In genomic region chr3:169618894-169619792, GRCh38 we compare ENCODE assay signal across 16 cellular contexts. TPM values are rescaled to one million over a fixed set of nuclear protein-coding genes. Genes with fewer than 3 reads are reported as not detected.
DNase-seq lines count a peak whose midpoint lies in the region; ATAC-seq and TF ChIP-seq lines count a peak whose summit lies in the region.
"Had no signal": no experiment of that assay in that cellular context is flagged by ENCODE, and none has a peak within 500 bp of the region (broad histone marks: within the 10 kb centered on the region; RNA-seq: fewer than 3 reads in every experiment).

No MANE protein-coding gene starts in this region.

- TF ChIP-seq POLR2A in IMR-90 (IDR thresholded peaks at IDR 0.05; ENCODE audit: low read depth, low read length): no peak
- no peak for TF ChIP-seq POLR2A in gastrocnemius medialis (IDR thresholded peaks at IDR 0.05)

- H2AK9ac ChIP-seq in IMR-90 (replicated peaks; ENCODE audit: low read depth, low read length, poor library complexity): peak overlapping the region; percentile 13

- H4K5ac ChIP-seq in IMR-90 (ENCODE audit: low read depth, low read length): no peak overlapping the region

- H3K18ac ChIP-seq in IMR-90 (ENCODE audit: low read depth, low read length): no peak overlapping the region

- no peak for TF ChIP-seq RAD21 in IMR-90 (IDR thresholded peaks at IDR 0.05; ENCODE audit: low read length)

- no peak overlapping the region for H3K14ac ChIP-seq in IMR-90 (replicated peaks; ENCODE audit: low read depth, low read length)

- H3K4me3 ChIP-seq in IMR-90 (ENCODE audit: insufficient read depth, low read depth, low read length) (no peak overlapping the region), gastrocnemius medialis (no peak overlapping the region)
- H3K4me3 ChIP-seq: dorsolateral prefrontal cortex had no signal

- H2AK5ac ChIP-seq in IMR-90 (ENCODE audit: low read depth, low read length): no peak overlapping the region

- no peak overlapping the region for H4K91ac ChIP-seq in IMR-90 (ENCODE audit: insufficient read depth, low read depth, low read length)

- dilution Hi-C loops in IMR-90 (cut with HindIII; ENCODE audit: low sequenced_read_pairs, unreplicated experiment): no loop called here

- in situ Hi-C loops in IMR-90 (cut with MboI; ENCODE audit: low sequenced_read_pairs): no loop called here
- in situ Hi-C loops in gastrocnemius medialis (cut with MboI; ENCODE audit: low sequenced_read_pairs in 4 of 4): no loop called here

- H3K9me1 ChIP-seq in IMR-90 (ENCODE audit: insufficient read depth, low read length): no peaks in the 10 kb centered on the region

- H2BK120ac ChIP-seq in IMR-90 (ENCODE audit: low read depth, low read length): no peak overlapping the region

- BruUV-seq in IMR-90 (replicated peaks; lab: Mats Ljungman, UMichigan): no TSS peak

- H3K4me2 ChIP-seq in IMR-90 (ENCODE audit: low read depth, low read length): no peak overlapping the region

- no peak overlapping the region for H3K56ac ChIP-seq in IMR-90 (ENCODE audit: extremely low read depth, insufficient read depth, low read length)

- no peak overlapping the region for H2AFZ ChIP-seq in IMR-90 (replicated peaks; ENCODE audit: low read length, poor library complexity)

- no peak overlapping the region for H3K4ac ChIP-seq in IMR-90 (ENCODE audit: low read depth, low read length)

- no peaks in the 10 kb centered on the region for H4K20me1 ChIP-seq in IMR-90 (ENCODE audit: insufficient read depth, low read length)

- H3K4me1 ChIP-seq in IMR-90 (ENCODE audit: control insufficient read depth, insufficient read depth, low read length) (no peaks in the 10 kb centered on the region), foreskin keratinocyte (no peaks in the 10 kb centered on the region), gastrocnemius medialis (no peaks in the 10 kb centered on the region)

- no peaks in the 10 kb centered on the region for H3K79me1 ChIP-seq in IMR-90 (ENCODE audit: low read depth in 1 of 2, low read length in 2 of 2)

- H3K36me3 ChIP-seq in IMR-90 (ENCODE audit: control insufficient read depth, insufficient read depth, low read length) (no peaks in the 10 kb centered on the region), gastrocnemius medialis (no peaks in the 10 kb centered on the region)

- H2BK15ac ChIP-seq in IMR-90 (ENCODE audit: low read depth, low read length): no peak overlapping the region

- POLR2A ChIA-PET in IMR-90 (lab: Charles Lee; ENCODE audit: unreplicated experiment): no interaction called here

- TF ChIP-seq CTCF in IMR-90 (conservative IDR thresholded peaks at IDR 0.05; ENCODE audit: low read depth, low read length): no peak
- TF ChIP-seq CTCF in foreskin keratinocyte (conservative IDR thresholded peaks at IDR 0.05): no peak
- no peak for TF ChIP-seq CTCF in gastrocnemius medialis (IDR thresholded peaks at IDR 0.05 in 4 of 5, conservative IDR thresholded peaks at IDR 0.05 in 1 of 5)

- no peak overlapping the region for H2BK20ac ChIP-seq in IMR-90 (ENCODE audit: low read depth, low read length)

- H4K8ac ChIP-seq in IMR-90 (ENCODE audit: low read depth in 2 of 2, low read length in 2 of 2): no peak overlapping the region

- H3K27ac ChIP-seq in IMR-90 (ENCODE audit: insufficient read depth, low read length): no peak overlapping the region
- H3K27ac ChIP-seq in foreskin keratinocyte: no peak overlapping the region
- peak overlapping the region; percentile 64 to 74 (median 70) for H3K27ac ChIP-seq in gastrocnemius medialis

- H3K27me3 ChIP-seq in IMR-90 (ENCODE audit: control insufficient read depth, insufficient read depth, low read length) (no peaks in the 10 kb centered on the region), foreskin keratinocyte (peaks cover 6% of the 10 kb centered on the region), gastrocnemius medialis (no peaks in the 10 kb centered on the region)

- ATAC-seq in IMR-90 (ENCODE audit: low read depth): no peak
- ATAC-seq in foreskin keratinocyte: peak; percentile 40
- no peak for ATAC-seq in gastrocnemius medialis
- ATAC-seq in GM18861 (IDR thresholded peaks at IDR 0.05; ENCODE audit: unreplicated experiment): no peak
- ATAC-seq: stimulated activated effector memory CD8-positive, alpha-beta T cell treated with anti-CD3 and anti-CD28 coated beads, Interleukin-12 subunit alpha, Interleukin-12 subunit beta, amount 100 ng/mL, for 72 hours had no signal

- WGBS in IMR-90 (ENCODE audit: extremely low coverage in 2 of 2, insufficient read length in 1 of 2), 2 experiments: 59% methylated on average over 4 of the region's 14 CpGs; no CpG with 5 or more reads in 1 of the 2 experiments

- DNase-seq in IMR-90 (no peak), NCI-H510A treated with DMSO at 0.1 percent for 48 hours (lab: John Stamatoyannopoulos, UW) (peak; percentile 68), foreskin keratinocyte (peak in 1 of 2 donors; percentile 20), gastrocnemius medialis (no peak), GF-D8 (lab: John Stamatoyannopoulos, UW) (no peak), NCI-H1694 (lab: John Stamatoyannopoulos, UW) (no peak), NOMO-1 treated with DMSO at 0.1 percent for 48 hours (lab: John Stamatoyannopoulos, UW; ENCODE audit: unreplicated experiment) (no peak)
- DNase-seq: activated CD4-positive, alpha-beta T cell treated with anti-CD3 and anti-CD28 coated beads, Interleukin-2, amount 50 U/mL, for 4 hours; DMS79 treated with DMSO at 0.1 percent for 48 hours; dorsolateral prefrontal cortex; immature natural killer cell; MM.1S; Right ventricle myocardium superior; stimulated activated CD4-positive, alpha-beta T cell treated with anti-CD3 and anti-CD28 coated beads, Interleukin-4, amount 100 ng/mL, for 4 hours had no signal

- no peaks in the 10 kb centered on the region for H3K9me3 ChIP-seq in IMR-90 (ENCODE audit: control insufficient read depth, insufficient read depth, low read length)
- no peaks in the 10 kb centered on the region for H3K9me3 ChIP-seq in gastrocnemius medialis

- intact Hi-C loops in IMR-90 (cut with micrococcal nuclease) (no loop called here), gastrocnemius medialis (cut with DNase I; ENCODE audit: low total_unique reads) (loop anchor here (5.0 kb wide), 1 partner anchor 83 kb away; no protein-coding TSS in a partner anchor)

- H3K9ac ChIP-seq in IMR-90 (ENCODE audit: low read depth, low read length): no peak overlapping the region

- CTCF ChIA-PET in IMR-90 (lab: Yijun Ruan, JAX): no interaction called here

- no peak overlapping the region for H3K23ac ChIP-seq in IMR-90 (ENCODE audit: low read depth, low read length)

- H2BK5ac ChIP-seq in IMR-90 (ENCODE audit: low read depth, low read length, poor library complexity, severe bottlenecking): no peak overlapping the region

TF ChIP-seq in IMR-90, 13 proteins besides CTCF, POLR2A, EP300 and RAD21:
- TF ChIP-seq MXI1 (IDR thresholded peaks at IDR 0.05; ENCODE audit: borderline replicate concordance, low read depth, low read length) (no peak), RCOR1 (IDR thresholded peaks at IDR 0.05; ENCODE audit: insufficient replicate concordance, low read length) (no peak), MAFK (IDR thresholded peaks at IDR 0.05; ENCODE audit: low read depth, low read length) (no peak)

RNA-seq across cellular contexts. Expression of gene MECOM, which starts 44.4 kb away (rescaled TPM):
- total RNA-seq in IMR-90 (2012; rRNA removed) (25.8 and 29.0 TPM in 2 replicates), foreskin keratinocyte (2.2 and 4.0 TPM in 2 replicates), gastrocnemius medialis (1 to 10 TPM; 4.4 to 6.7 (median 4.9) TPM)
- polyA plus RNA-seq in IMR-90 (2012; rRNA removed) (7.1 and 7.8 TPM in 2 replicates), foreskin keratinocyte (0.37 and 0.76 TPM in 2 replicates)
- polyA plus RNA-seq in IMR-90 (2012; cell fraction: cytosol; rRNA removed): 2.3 and 2.4 TPM in 2 replicates
- 4.1 and 12.8 TPM in 2 replicates for polyA plus RNA-seq in IMR-90 (2012; cell fraction: nucleus; rRNA removed; ENCODE audit: low replicate concordance)
- polyA plus RNA-seq: immature natural killer cell had no signal

Comparison
In these comparisons a context has a peak if more than half of its experiments do, and no peak if none do; other contexts are left out.
1. H3K27ac ChIP-seq: peak in gastrocnemius medialis (4 of 4); none in IMR-90 (single experiment) and foreskin keratinocyte (single experiment).